ENCODE assay signal across 1 cellular context in genomic region chr7:139675127-139676110, GRCh38.
TF ChIP-seq lines count a peak whose summit lies in the region.

No MANE protein-coding gene starts in this region.

TF ChIP-seq in HepG2, 621 proteins besides CTCF, POLR2A, EP300 and RAD21 (continued from another document and continues in another):
- peak; percentile 34; the same call in 1 of the 2 replicates for TF ChIP-seq KMT2A (CRISPR knock-in tag; IDR thresholded peaks at IDR 0.05)
- TF ChIP-seq ZNF484 (CRISPR knock-in tag; IDR thresholded peaks at IDR 0.05; ENCODE audit: borderline replicate concordance, low read depth) = no peak
- TF ChIP-seq ZBTB44 (CRISPR knock-in tag; IDR thresholded peaks at IDR 0.05) = 0 out of 2 replicates have a peak, but pooled peaks have one; percentile 36
- TF ChIP-seq NFYB (CRISPR knock-in tag; IDR thresholded peaks at IDR 0.05) = no peak
- TF ChIP-seq ARID2 (CRISPR knock-in tag; IDR thresholded peaks at IDR 0.05; ENCODE audit: borderline replicate concordance) = no peak
- TF ChIP-seq ZNF335 (CRISPR knock-in tag; IDR thresholded peaks at IDR 0.05) = 0 out of 2 replicates have a peak, but pooled peaks have one; percentile 27
- TF ChIP-seq CSRNP1 (CRISPR knock-in tag; IDR thresholded peaks at IDR 0.05) = peak; percentile 71; the same call in 1 of the 2 replicates
- 0 out of 2 replicates have a peak, but pooled peaks have one; percentile 90 for TF ChIP-seq ZNF567 (CRISPR knock-in tag; IDR thresholded peaks at IDR 0.05; ENCODE audit: borderline replicate concordance)
- peak; percentile 85 for TF ChIP-seq ZNF574 (CRISPR knock-in tag; IDR thresholded peaks at IDR 0.05)
- TF ChIP-seq ZXDC (CRISPR knock-in tag; IDR thresholded peaks at IDR 0.05) = no peak
- TF ChIP-seq PAF1 (CRISPR knock-in tag; IDR thresholded peaks at IDR 0.05) = no peak
- TF ChIP-seq PAX8 (CRISPR knock-in tag; IDR thresholded peaks at IDR 0.05; ENCODE audit: borderline replicate concordance) = no peak
- TF ChIP-seq KMT2B (CRISPR knock-in tag; IDR thresholded peaks at IDR 0.05) = peak; percentile 61; the same call in 1 of the 2 replicates
- no peak for TF ChIP-seq TOPORS (CRISPR knock-in tag; IDR thresholded peaks at IDR 0.05)
- peak; percentile 75; the same call in 1 of the 2 replicates for TF ChIP-seq ZNF232 (CRISPR knock-in tag; IDR thresholded peaks at IDR 0.05; ENCODE audit: borderline replicate concordance)
- TF ChIP-seq ATF4 (CRISPR knock-in tag; IDR thresholded peaks at IDR 0.05) = peak in 1 of 2 experiments; percentile 91; a peak in 2 of 4 replicates
- peak; percentile 38; the same call in 1 of the 2 replicates for TF ChIP-seq ZNF274 (CRISPR knock-in tag; IDR thresholded peaks at IDR 0.05)
- peak; percentile 73; the same call in 1 of the 2 replicates for TF ChIP-seq SNAPC2 (CRISPR knock-in tag; IDR thresholded peaks at IDR 0.05)
- TF ChIP-seq ZNF607 (CRISPR knock-in tag; IDR thresholded peaks at IDR 0.05; ENCODE audit: borderline replicate concordance) = peak; percentile 69; the same call in 1 of the 2 replicates
- TF ChIP-seq CCAR2 (optimal IDR thresholded peaks at IDR 0.05; ENCODE audit: low read depth, low read length) = no peak
- no peak for TF ChIP-seq MTA3 (CRISPR knock-in tag; IDR thresholded peaks at IDR 0.05)
- TF ChIP-seq TBX3 (IDR thresholded peaks at IDR 0.05; ENCODE audit: borderline replicate concordance) = peak; percentile 37; the same call in 1 of the 2 replicates
- TF ChIP-seq ZNF446 (CRISPR knock-in tag; IDR thresholded peaks at IDR 0.05) = no peak
- TF ChIP-seq ZNF350 (CRISPR knock-in tag; IDR thresholded peaks at IDR 0.05; ENCODE audit: borderline replicate concordance, low read depth) = peak; percentile 82
- TF ChIP-seq ZMAT5 (CRISPR knock-in tag; IDR thresholded peaks at IDR 0.05; ENCODE audit: borderline replicate concordance, low read depth) = no peak
- no peak for TF ChIP-seq BATF2 (CRISPR knock-in tag; IDR thresholded peaks at IDR 0.05)
- peak; percentile 86 for TF ChIP-seq ZNF503 (CRISPR knock-in tag; IDR thresholded peaks at IDR 0.05)
- TF ChIP-seq AGO2 (optimal IDR thresholded peaks at IDR 0.05; ENCODE audit: low read depth, low read length) = no peak
- TF ChIP-seq DPF2 (CRISPR knock-in tag; IDR thresholded peaks at IDR 0.05; ENCODE audit: borderline replicate concordance, low read depth) = peak; percentile 89; the same call in 1 of the 2 replicates
- TF ChIP-seq REXO4 (CRISPR knock-in tag; IDR thresholded peaks at IDR 0.05; ENCODE audit: borderline replicate concordance) = no peak
- TF ChIP-seq ZNF281 (CRISPR knock-in tag; IDR thresholded peaks at IDR 0.05; ENCODE audit: borderline replicate concordance) = peak; percentile 69; the same call in 1 of the 2 replicates
- no peak for TF ChIP-seq DMTF1 (CRISPR knock-in tag; IDR thresholded peaks at IDR 0.05)
- peak; percentile 93 for TF ChIP-seq TARDBP (CRISPR knock-in tag; IDR thresholded peaks at IDR 0.05)
- TF ChIP-seq SP2 (CRISPR knock-in tag; IDR thresholded peaks at IDR 0.05) = no peak
- TF ChIP-seq SETDB1 (CRISPR knock-in tag; IDR thresholded peaks at IDR 0.05; ENCODE audit: borderline replicate concordance) = no peak
- TF ChIP-seq ADNP (CRISPR knock-in tag; IDR thresholded peaks at IDR 0.05) = peak; percentile 35; the same call in 1 of the 2 replicates
- TF ChIP-seq ZGPAT (CRISPR knock-in tag; IDR thresholded peaks at IDR 0.05) = peak; percentile 96
